Comparison of ENCODE assay signal across 25 cellular contexts in the genomic region with DNA sequence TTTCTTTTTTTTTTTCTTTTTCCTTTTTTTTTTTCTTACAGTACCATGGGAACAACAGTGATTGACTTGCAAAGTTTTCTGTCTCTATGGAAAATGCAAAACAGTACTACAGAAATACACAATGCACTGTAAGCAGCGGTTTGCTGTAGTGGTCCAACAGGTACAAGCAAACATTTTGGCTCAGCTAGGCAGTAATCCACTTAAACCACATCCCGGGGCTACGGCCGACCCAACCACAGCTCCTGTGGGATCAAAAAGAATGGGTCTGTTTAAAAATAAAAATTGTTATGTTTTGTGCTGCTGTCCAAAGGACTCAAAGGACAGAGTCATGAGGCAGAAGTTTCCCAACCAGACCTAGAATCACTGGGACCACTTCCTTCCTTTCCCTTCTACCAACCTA.
"Had no signal": no experiment of that assay in that cellular context is flagged by ENCODE, and none has a peak within 500 bp of the region (broad histone marks: within the 10 kb centered on the region; RNA-seq: fewer than 3 reads in every experiment).

No MANE protein-coding gene starts in this region.

- H3K36me3 ChIP-seq: SJSA1 had no signal

- FAIRE-seq: astrocyte, colon, RCC 7860 had no signal

- DNase-seq: activated B cell treated with CpG ODN at 0.5 μM for 24 hours; activated CD4-positive, alpha-beta memory T cell treated with anti-CD3 and anti-CD28 coated beads for 36 hours; activated CD4-positive, alpha-beta T cell treated with anti-CD3 and anti-CD28 coated beads, Interleukin-2, amount 10 ng/mL, durations not matched to agents 7 days and 5 days; activated gamma-delta T cell; activated naive CD4-positive, alpha-beta T cell treated with anti-CD3 and anti-CD28 coated beads for 36 hours; activated T-cell treated with anti-CD3 and anti-CD28 coated beads for 4 hours; activated T-cell treated with anti-CD3 and anti-CD28 coated beads, Interleukin-2, amount 50 U/mL, for 48 hours; amygdala; cerebellar nuclear complex; Kasumi-1; NCI-H1048; NCI-H146; NCI-H1930; NCI-H2171; NCI-H2227 treated with DMSO at 0.1 percent for 48 hours; NCI-H69; SHP77; T-helper 17 cell; T-helper 9 cell had no signal

- H3K4me1 ChIP-seq: SJSA1 had no signal

- H3K4me3 ChIP-seq: SJSA1 had no signal

- H3K9me3 ChIP-seq: SJSA1 had no signal

- H3K27ac ChIP-seq: SJSA1 had no signal

- ATAC-seq: activated T-helper 17 cell treated with anti-CD3 and anti-CD28 coated beads, Interleukin-2, amount 50 U/mL, for 72 hours; SK-N-SH treated with all-trans-retinoic acid at 6 μM for 48 hours; T-helper 17 cell had no signal
